Comparison of ENCODE assay signal across 8 cellular contexts in the genomic region with DNA sequence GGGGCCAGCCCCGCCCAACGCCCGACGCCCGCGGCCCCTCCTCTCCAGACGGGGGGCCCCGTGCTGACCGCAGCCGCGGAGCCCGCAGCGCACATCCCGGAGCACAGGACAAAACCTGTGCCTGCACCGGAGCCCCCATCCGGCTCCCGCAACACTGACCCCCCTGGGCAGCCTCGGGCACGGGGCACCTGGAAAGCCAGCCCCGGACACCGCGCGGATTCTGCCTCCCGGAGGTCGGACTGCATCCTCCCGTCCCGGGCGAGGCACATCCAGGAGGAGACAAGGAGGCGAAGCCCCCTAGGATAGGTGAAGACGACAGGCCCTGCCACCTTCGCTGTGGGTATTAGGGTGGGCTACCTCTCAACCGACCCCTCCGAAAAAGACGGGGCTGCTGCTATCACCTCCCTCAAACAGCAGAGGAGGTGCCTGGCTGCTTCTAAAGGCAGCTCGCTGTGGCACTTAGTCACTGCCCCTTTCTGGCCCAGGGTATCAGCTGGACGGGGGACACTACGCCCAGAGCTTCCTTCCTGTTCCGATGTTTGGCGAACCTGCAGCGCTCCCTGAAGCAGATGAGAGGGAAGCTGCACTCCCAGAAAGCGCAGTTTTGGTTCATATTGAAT.
DNase-seq lines count a peak whose midpoint lies in the region; ATAC-seq lines count a peak whose summit lies in the region.

No MANE protein-coding gene starts in this region.

- peaks cover 14% of the 10 kb centered on the region for H3K4me1 ChIP-seq in adipocyte (ENCODE audit: control insufficient read depth, insufficient read depth, low read length)

- H3K36me3 ChIP-seq in adipocyte (ENCODE audit: control insufficient read depth, insufficient read depth, low read length, severe bottlenecking): no peaks in the 10 kb centered on the region

- peak overlapping the region in 20 of 21 experiments; percentile 19 to 98 (median 88) for H3K27ac ChIP-seq in skin epidermis

- H3K4me3 ChIP-seq in adipocyte (ENCODE audit: low read length) (peak overlapping the region; percentile 84), iPS-18c (ENCODE audit: insufficient read depth, low read depth, low read length) (peak overlapping the region; percentile 53), skin epidermis (peak overlapping the region; percentile 52 to 63 (median 60))

- no peaks in the 10 kb centered on the region for H3K27me3 ChIP-seq in adipocyte (replicated peaks; ENCODE audit: control insufficient read depth, insufficient read depth, low read length)

- H3K9ac ChIP-seq in adipocyte (ENCODE audit: low read length): peak overlapping the region; percentile 82

- H3K9me3 ChIP-seq in adipocyte (ENCODE audit: control insufficient read depth, low read length) (no peaks in the 10 kb centered on the region), iPS-18c (ENCODE audit: control insufficient read depth, insufficient read depth, low read length) (no peaks in the 10 kb centered on the region)

- peak; percentile 3 for ATAC-seq in HG02678 (IDR thresholded peaks at IDR 0.05; ENCODE audit: unreplicated experiment)

- peak; percentile 58 to 80 (median 72) for DNase-seq in NCI-H1417 (lab: John Stamatoyannopoulos, UW)
- DNase-seq in NCI-H1417 treated with DMSO at 0.1 percent for 48 hours (lab: John Stamatoyannopoulos, UW): no peak
- DNase-seq in NCI-H345 (lab: John Stamatoyannopoulos, UW): peak; percentile 81
- DNase-seq in adipocyte (ENCODE audit: low read depth): peak; percentile 16
- no peak for DNase-seq in NCI-H1436 treated with DMSO at 0.1 percent for 48 hours (lab: John Stamatoyannopoulos, UW)

Comparison
In these comparisons a context has a peak if more than half of its experiments do, and no peak if none do; other contexts are left out.
1. DNase-seq: peak in NCI-H1417 (3 of 3), NCI-H345 (single experiment) and adipocyte (single experiment); none in NCI-H1417 treated with DMSO at 0.1 percent for 48 hours (single experiment) and NCI-H1436 treated with DMSO at 0.1 percent for 48 hours (single experiment).
2. Peak in every context shown above with its lines, with median percentiles within 50 percentile points of each other: H3K4me3 ChIP-seq.